Comparison of ENCODE assay signal across 19 cellular contexts in the genomic region with DNA sequence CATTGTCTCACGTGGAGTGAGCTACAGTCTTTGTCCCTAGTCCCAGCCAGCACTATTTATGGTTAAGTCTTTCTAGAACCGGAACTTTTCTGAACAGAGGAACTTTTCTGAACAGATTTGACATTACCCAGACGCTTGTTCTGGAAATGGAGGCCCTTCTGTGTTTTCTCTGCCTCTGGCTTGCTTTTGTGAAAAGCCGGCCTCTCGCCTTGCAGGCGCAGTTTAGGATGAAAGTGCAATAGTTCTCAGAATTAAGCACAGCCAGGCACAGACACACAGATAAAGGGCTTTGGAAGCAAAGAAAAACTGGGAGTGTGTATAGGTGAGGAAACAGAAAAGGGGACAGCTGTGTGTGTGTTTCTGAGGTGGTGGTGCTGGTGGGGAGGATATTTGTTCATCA. TPM values are rescaled to one million over a fixed set of nuclear protein-coding genes. Genes with fewer than 3 reads are reported as not detected.
DNase-seq lines count a peak whose midpoint lies in the region; ATAC-seq and TF ChIP-seq lines count a peak whose summit lies in the region.
"Had no signal": no experiment of that assay in that cellular context is flagged by ENCODE, and none has a peak within 500 bp of the region (broad histone marks: within the 10 kb centered on the region; RNA-seq: fewer than 3 reads in every experiment).

No MANE protein-coding gene starts in this region.

- H3K27me3 Mint-ChIP-seq in glutamatergic neuron (ENCODE audit: unreplicated experiment): peaks cover 29% of the 10 kb centered on the region
- peaks cover 93% of the 10 kb centered on the region for H3K27me3 Mint-ChIP-seq in neural crest cell (ENCODE audit: low read depth)

- H3K4me1 ChIP-seq in A673 (ENCODE audit: insufficient read depth, low read length, poor library complexity, severe bottlenecking) (peaks cover 39% of the 10 kb centered on the region), MM.1S (ENCODE audit: low read length) (peaks cover 34% of the 10 kb centered on the region)

- no peaks in the 10 kb centered on the region for H3K9me2 ChIP-seq in MM.1S (replicated peaks; ENCODE audit: insufficient read depth, low read length)

- H3K4me3 ChIP-seq in A673 (ENCODE audit: low read depth, low read length, poor library complexity, severe bottlenecking): no peak overlapping the region
- peak overlapping the region; percentile 24 for H3K4me3 ChIP-seq in MM.1S (ENCODE audit: low read length)
- no peak overlapping the region for H3K4me3 ChIP-seq in foreskin fibroblast (ENCODE audit: low read depth in 1 of 2, low read length in 2 of 2)
- H3K4me3 ChIP-seq: A549, MG63 had no signal

- H3K79me2 ChIP-seq in MM.1S (ENCODE audit: low read length): peaks cover 56% of the 10 kb centered on the region

- TF ChIP-seq CTCF in A673 (conservative IDR thresholded peaks at IDR 0.05; ENCODE audit: low read depth, low read length) (no peak), MM.1S (IDR thresholded peaks at IDR 0.05; ENCODE audit: low read length) (no peak), glutamatergic neuron (IDR thresholded peaks at IDR 0.05; ENCODE audit: partially characterized antibody, unreplicated experiment) (no peak), neural crest cell (conservative IDR thresholded peaks at IDR 0.05) (no peak), foreskin fibroblast (IDR thresholded peaks at IDR 0.05; ENCODE audit: low read depth, low read length) (no peak)

- H3K9ac ChIP-seq in MM.1S (ENCODE audit: low read length): peak overlapping the region; percentile 49; the same call in 1 of the 2 replicates

- no peaks in the 10 kb centered on the region for H4K20me1 ChIP-seq in MM.1S (ENCODE audit: insufficient read depth, low read length)

- H3K4me2 ChIP-seq in MM.1S (ENCODE audit: low read depth, low read length): peak overlapping the region; percentile 60
- H3K4me2 ChIP-seq: A549 had no signal

- H3K27me3 ChIP-seq in A673 (replicated peaks; ENCODE audit: insufficient read depth, low read depth, low read length, poor library complexity) (no peaks in the 10 kb centered on the region), MM.1S (replicated peaks; ENCODE audit: insufficient read depth, low read length) (no peaks in the 10 kb centered on the region)

- peak overlapping the region; percentile 46 for H3K27ac ChIP-seq in A673 (ENCODE audit: low read depth, low read length, poor library complexity, severe bottlenecking)
- peak overlapping the region; percentile 79 for H3K27ac ChIP-seq in MM.1S (ENCODE audit: low read length)
- H3K27ac ChIP-seq: A549, VCaP had no signal

- DNase-seq in A673 (ENCODE audit: low spot score): no peak
- DNase-seq in MM.1S: peak; percentile 47
- DNase-seq in glutamatergic neuron: no peak
- DNase-seq in neural crest cell (ENCODE audit: low read depth, low spot score): no peak
- no peak for DNase-seq in foreskin fibroblast
- DNase-seq: activated CD8-positive, alpha-beta memory T cell treated with anti-CD3 and anti-CD28 coated beads for 24 hours; CD4-positive, alpha-beta T cell; left ventricle myocardium superior; MG63; NCI-H2029; PC-3; stimulated activated CD4-positive, alpha-beta T cell treated with anti-CD3 and anti-CD28 coated beads, Interleukin-4, amount 100 ng/mL, for 4 hours had no signal

- intact Hi-C loops in A673 (cut with micrococcal nuclease; ENCODE audit: unreplicated experiment): no loop called here

- H3K4me3 Mint-ChIP-seq in glutamatergic neuron (ENCODE audit: unreplicated experiment) (peak overlapping the region; percentile 83), neural crest cell (peak overlapping the region; percentile 79)
- H3K4me3 Mint-ChIP-seq: CD4-positive, alpha-beta T cell had no signal

- no peak overlapping the region for H3K27ac Mint-ChIP-seq in glutamatergic neuron (ENCODE audit: unreplicated experiment)
- H3K27ac Mint-ChIP-seq in neural crest cell (ENCODE audit: unreplicated experiment): no peak overlapping the region
- H3K27ac Mint-ChIP-seq: CD4-positive, alpha-beta T cell had no signal

- H3K9me3 ChIP-seq in A673 (ENCODE audit: low read depth, low read length, poor library complexity, severe bottlenecking): no peaks in the 10 kb centered on the region
- H3K9me3 ChIP-seq in MM.1S (replicated peaks; ENCODE audit: insufficient read depth, low read length): no peaks in the 10 kb centered on the region
- H3K9me3 ChIP-seq: A549, MG63 had no signal

- peaks cover 17% of the 10 kb centered on the region for H3F3A ChIP-seq in MM.1S (ENCODE audit: insufficient read depth, low read length)

- POLR2A ChIA-PET in A673 (lab: Charles Lee; ENCODE audit: low non-redundant PET): no interaction called here

- no peaks in the 10 kb centered on the region for H3K36me3 Mint-ChIP-seq in glutamatergic neuron (ENCODE audit: unreplicated experiment)
- H3K36me3 Mint-ChIP-seq in neural crest cell (ENCODE audit: low read depth): no peaks in the 10 kb centered on the region

- no peaks in the 10 kb centered on the region for H3K36me3 ChIP-seq in A673 (ENCODE audit: insufficient read depth, low read length, poor library complexity, severe bottlenecking)
- no peaks in the 10 kb centered on the region for H3K36me3 ChIP-seq in MM.1S (replicated peaks; ENCODE audit: insufficient read depth, low read length)
- H3K36me3 ChIP-seq: MG63 had no signal

- BruUV-seq in A673 (replicated peaks; lab: Mats Ljungman, UMichigan): no TSS peak

- H3K9me3 Mint-ChIP-seq in glutamatergic neuron (ENCODE audit: unreplicated experiment) (peaks cover 5% of the 10 kb centered on the region), neural crest cell (no peaks in the 10 kb centered on the region)
- H3K9me3 Mint-ChIP-seq: CD4-positive, alpha-beta T cell had no signal

- H2AFZ ChIP-seq in MM.1S (ENCODE audit: low read length): peak overlapping the region; percentile 31

- CTCF ChIA-PET in A673 (lab: Charles Lee): no interaction called here

- no peak for ATAC-seq in HG02571 (IDR thresholded peaks at IDR 0.05; ENCODE audit: unreplicated experiment)
- no peak for ATAC-seq in HG03095 (IDR thresholded peaks at IDR 0.05; ENCODE audit: unreplicated experiment)
- no peak for ATAC-seq in HG02678 (IDR thresholded peaks at IDR 0.05; ENCODE audit: unreplicated experiment)
- ATAC-seq: A549, left ventricle myocardium superior had no signal

- H3K4me1 Mint-ChIP-seq in glutamatergic neuron (ENCODE audit: low read depth, unreplicated experiment) (peaks cover 3% of the 10 kb centered on the region), neural crest cell (peaks cover 24% of the 10 kb centered on the region)

RNA-seq across cellular contexts. Expression of a gene that starts 5.9 kb away (rescaled TPM):
- total RNA-seq in A673 (2021): 14.7 and 18.4 TPM in 2 replicates
- 0.51 TPM for total RNA-seq in glutamatergic neuron (ENCODE audit: unreplicated experiment)
- 0.30 and 0.65 TPM in 2 replicates for total RNA-seq in neural crest cell
- total RNA-seq: CD4-positive, alpha-beta T cell; cerebellum; PC-3; ureter had no signal
